In the genomic region with DNA sequence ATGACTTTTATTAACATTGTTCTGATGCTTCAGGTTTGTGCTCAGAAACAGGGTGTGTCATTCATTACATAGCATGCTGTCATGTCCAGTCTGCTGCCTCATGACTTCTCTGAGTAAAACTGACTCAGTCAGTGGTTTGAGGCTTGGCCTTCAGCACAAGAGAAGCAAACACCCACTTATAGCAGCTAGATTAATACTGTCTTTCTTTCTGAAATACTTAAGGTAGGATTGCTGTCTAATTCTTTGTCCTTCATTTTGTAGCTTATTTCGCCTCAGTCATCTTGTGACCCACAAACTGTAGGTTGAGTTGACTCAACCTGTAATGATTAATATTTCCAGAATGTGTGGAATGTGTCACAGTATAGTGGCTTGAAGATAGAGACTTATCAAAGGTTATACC, we compare ENCODE assay signal across 10 cellular contexts. TPM values are rescaled to one million over a fixed set of nuclear protein-coding genes. Genes with fewer than 3 reads are reported as not detected.
DNase-seq lines count a peak whose midpoint lies in the region; ATAC-seq, FAIRE-seq and TF ChIP-seq lines count a peak whose summit lies in the region.
"Had no signal": no experiment of that assay in that cellular context is flagged by ENCODE, and none has a peak within 500 bp of the region (broad histone marks: within the 10 kb centered on the region; RNA-seq: fewer than 3 reads in every experiment).

No MANE protein-coding gene starts in this region.

- H3K36me3 Mint-ChIP-seq in chondrocyte (ENCODE audit: low read depth), result no peaks in the 10 kb centered on the region

- ATAC-seq in GM19328 (IDR thresholded peaks at IDR 0.05; ENCODE audit: unreplicated experiment), result no peak

- H3K9me3 Mint-ChIP-seq in chondrocyte (ENCODE audit: low read depth), result no peaks in the 10 kb centered on the region

- H3K4me3 Mint-ChIP-seq in chondrocyte (ENCODE audit: unreplicated experiment), result no peak overlapping the region
- H3K4me3 Mint-ChIP-seq: brain had no signal

- DNase-seq in GM06990 (ENCODE audit: extremely low read depth, insufficient read length), result peak; percentile 13
- peak; percentile 66 for DNase-seq in HS-27A (ENCODE audit: low read depth)
- no peak for DNase-seq in chondrocyte (ENCODE audit: low spot score)
- DNase-seq in myocyte (ENCODE audit: low read depth), result peak; percentile 82
- no peak for DNase-seq in activated CD4-positive, alpha-beta T cell treated with anti-CD3 and anti-CD28 coated beads for 1 hour
- no peak for DNase-seq in GM19239 (ENCODE audit: insufficient read length, low spot score)
- DNase-seq in NCI-H128 (lab: John Stamatoyannopoulos, UW; ENCODE audit: unreplicated experiment), result no peak
- DNase-seq: spleen had no signal

- peaks cover 60% of the 10 kb centered on the region for H3K4me1 Mint-ChIP-seq in chondrocyte (ENCODE audit: low read depth)

- no peaks in the 10 kb centered on the region for H3K36me3 ChIP-seq in GM06990 (ENCODE audit: control insufficient read depth, insufficient read depth, low read length)
- H3K36me3 ChIP-seq: spleen had no signal

- TF ChIP-seq CTCF in GM06990 (IDR thresholded peaks at IDR 0.05; ENCODE audit: insufficient read depth, low read length, poor library complexity, severe bottlenecking) (no peak), chondrocyte (IDR thresholded peaks at IDR 0.05) (no peak)

- no peak overlapping the region for H3K4me3 ChIP-seq in GM06990 (replicated peaks; ENCODE audit: low read depth, low read length)
- H3K4me3 ChIP-seq: spleen had no signal

- H3K27me3 Mint-ChIP-seq in chondrocyte (ENCODE audit: low read depth), result no peaks in the 10 kb centered on the region
- H3K27me3 Mint-ChIP-seq: brain had no signal

- FAIRE-seq in GM19239 (lab: Jason Lieb, UNC), result no peak

- H3K27me3 ChIP-seq in GM06990 (replicated peaks; ENCODE audit: control insufficient read depth, insufficient read depth, low read length), result no peaks in the 10 kb centered on the region
- H3K27me3 ChIP-seq: spleen had no signal

- H3K27ac Mint-ChIP-seq in chondrocyte (ENCODE audit: unreplicated experiment), result peak overlapping the region; percentile 94

RNA-seq across cellular contexts. Expression of a gene that starts 32.9 kb away (rescaled TPM):
- total RNA-seq in chondrocyte (38.4 to 54.4 TPM (median 40.1 TPM) in 3 replicates), myocyte (21.3 and 24.3 TPM in 2 replicates)
- 13.1 TPM for polyA plus RNA-seq in myocyte (2012)

Comparison
In these comparisons a context has a peak if more than half of its experiments do, and no peak if none do; other contexts are left out.
1. DNase-seq: peak in GM06990 (single experiment), HS-27A (single experiment) and myocyte (single experiment); none in chondrocyte (single experiment), activated CD4-positive, alpha-beta T cell treated with anti-CD3 and anti-CD28 coated beads for 1 hour (single experiment), GM19239 (single experiment) and NCI-H128 (single experiment).